9 cellular contexts compared by ENCODE assay signal in the genomic region with DNA sequence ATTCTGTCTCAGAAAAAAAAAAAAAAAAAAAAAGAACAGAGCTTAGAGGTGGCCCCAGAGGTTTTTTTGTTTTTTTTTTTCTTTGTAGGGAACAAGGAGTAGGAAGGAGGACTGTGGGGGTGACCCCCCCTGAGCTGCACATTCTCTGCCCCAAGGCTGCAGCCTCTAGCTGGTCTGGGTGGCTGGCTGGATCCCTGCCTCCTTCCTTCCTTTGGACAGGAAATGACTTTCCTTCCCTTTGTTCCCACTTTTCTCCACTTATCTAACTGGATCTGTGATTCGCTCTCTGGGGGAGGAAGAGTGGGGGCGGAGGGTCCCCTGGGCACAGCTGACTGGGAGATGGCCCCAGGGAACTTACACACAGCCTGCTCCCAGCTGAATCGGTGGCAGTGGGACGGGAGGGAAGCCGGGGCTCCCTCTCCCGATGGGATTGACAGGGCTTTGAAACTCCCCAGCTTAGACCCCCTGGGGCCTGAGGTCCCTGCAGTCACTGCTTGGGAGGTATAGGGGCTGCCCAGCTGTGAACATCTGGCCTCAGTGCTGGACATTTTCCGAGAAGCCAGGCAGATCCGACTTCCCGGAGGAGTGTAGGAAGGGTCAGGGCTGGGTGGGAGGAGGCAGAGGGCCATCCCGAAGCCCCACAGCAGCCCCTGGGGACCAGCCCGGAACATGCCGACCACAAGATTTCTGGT. TPM values are rescaled to one million over a fixed set of nuclear protein-coding genes. Genes with fewer than 3 reads are reported as not detected.
DNase-seq lines count a peak whose midpoint lies in the region; TF ChIP-seq lines count a peak whose summit lies in the region.
"Had no signal": no experiment of that assay in that cellular context is flagged by ENCODE, and none has a peak within 500 bp of the region (broad histone marks: within the 10 kb centered on the region; RNA-seq: fewer than 3 reads in every experiment).

No MANE protein-coding gene starts in this region.

- POLR2A ChIA-PET in HEK293T (lab: Yijun Ruan, JAX), result interaction anchor here (1.5 kb wide), 1 partner anchor 13 kb away, joined by 4 read pairs; no protein-coding TSS in a partner anchor

- no peaks in the 10 kb centered on the region for H3K9me3 ChIP-seq in suprapubic skin

- CTCF ChIA-PET in HEK293T (lab: Yijun Ruan, JAX), result no interaction called here

- peak; percentile 56 for DNase-seq in HS-5 (ENCODE audit: low read depth)
- DNase-seq in choroid plexus epithelial cell (ENCODE audit: low read depth), result peak; percentile 80
- peak; percentile 75 for DNase-seq in kidney tubule cell (ENCODE audit: low spot score)
- DNase-seq in suprapubic skin (ENCODE audit: low spot score in 2 of 2), result no peak
- no peak for DNase-seq in medulla oblongata (ENCODE audit: extremely low spot score)
- no peak for DNase-seq in NCI-H1105 (lab: John Stamatoyannopoulos, UW)
- no peak for DNase-seq in activated CD8-positive, alpha-beta memory T cell treated with anti-CD3 and anti-CD28 coated beads, Interleukin-2, amount 50 U/mL, for 48 hours
- DNase-seq in HEK293T (ENCODE audit: extremely low spot score), result no peak
- DNase-seq: NCI-H1048 had no signal

- H3K4me1 ChIP-seq in suprapubic skin, result peaks cover 69% of the 10 kb centered on the region

- H3K27ac ChIP-seq in suprapubic skin, result peak overlapping the region; percentile 60

- no peak for TF ChIP-seq POLR2A in suprapubic skin (IDR thresholded peaks at IDR 0.05)

- H3K27me3 ChIP-seq in suprapubic skin, result peaks cover 7% of the 10 kb centered on the region

- TF ChIP-seq EP300 in suprapubic skin (IDR thresholded peaks at IDR 0.05), result no peak

- TF ChIP-seq CTCF in choroid plexus epithelial cell (conservative IDR thresholded peaks at IDR 0.05; ENCODE audit: low read depth, low read length) (no peak), suprapubic skin (IDR thresholded peaks at IDR 0.05) (no peak)

- peaks cover 8% of the 10 kb centered on the region for H3K36me3 ChIP-seq in suprapubic skin

- 64% methylated on average over 9 of the region's 12 CpGs for WGBS in suprapubic skin

- H3K4me3 ChIP-seq in choroid plexus epithelial cell (ENCODE audit: low read depth, low read length), result peak overlapping the region; percentile 78
- H3K4me3 ChIP-seq in suprapubic skin, result peak overlapping the region; percentile 62

TF ChIP-seq in HEK293T, 16 proteins besides CTCF, POLR2A, EP300 and RAD21:
- TF ChIP-seq HDGF (IDR thresholded peaks at IDR 0.05; ENCODE audit: borderline replicate concordance) (no peak), SUZ12 (IDR thresholded peaks at IDR 0.05) (no peak), CTBP1 (IDR thresholded peaks at IDR 0.05; ENCODE audit: borderline replicate concordance) (no peak), FOXM1 (IDR thresholded peaks at IDR 0.05; ENCODE audit: borderline replicate concordance) (no peak), LEF1 (IDR thresholded peaks at IDR 0.05; ENCODE audit: borderline replicate concordance) (no peak), BHLHE40 (IDR thresholded peaks at IDR 0.05; ENCODE audit: borderline replicate concordance) (no peak), TARDBP (IDR thresholded peaks at IDR 0.05) (no peak)
- TF ChIP-seq, protein P1, sequence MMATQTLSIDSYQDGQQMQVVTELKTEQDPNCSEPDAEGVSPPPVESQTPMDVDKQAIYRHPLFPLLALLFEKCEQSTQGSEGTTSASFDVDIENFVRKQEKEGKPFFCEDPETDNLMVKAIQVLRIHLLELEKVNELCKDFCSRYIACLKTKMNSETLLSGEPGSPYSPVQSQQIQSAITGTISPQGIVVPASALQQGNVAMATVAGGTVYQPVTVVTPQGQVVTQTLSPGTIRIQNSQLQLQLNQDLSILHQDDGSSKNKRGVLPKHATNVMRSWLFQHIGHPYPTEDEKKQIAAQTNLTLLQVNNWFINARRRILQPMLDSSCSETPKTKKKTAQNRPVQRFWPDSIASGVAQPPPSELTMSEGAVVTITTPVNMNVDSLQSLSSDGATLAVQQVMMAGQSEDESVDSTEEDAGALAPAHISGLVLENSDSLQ (IDR thresholded peaks at IDR 0.05), result no peak

RNA-seq across cellular contexts. Expression of gene FBLIM1, which starts 2.1 kb away (rescaled TPM):
- 10 to 100 TPM; 24.7 to 43.0 (median 27.4) TPM for total RNA-seq in suprapubic skin

RNA-seq across cellular contexts. Expression of gene TMEM82, which starts 18.4 kb away (rescaled TPM):
- total RNA-seq in suprapubic skin, result not detected

RNA-seq across cellular contexts. Expression of gene SLC25A34, which starts 24.6 kb away (rescaled TPM):
- total RNA-seq in suprapubic skin, result 1 to 10 TPM; 1.3 to 4.3 (median 2.4) TPM

RNA-seq across cellular contexts. Expression of gene UQCRHL, which starts 46.8 kb away (rescaled TPM):
- 1 to 10 TPM in 2 of 4 donors, under 1 TPM in 2; 0.68 to 3.2 (median 1.3) TPM for total RNA-seq in suprapubic skin

Comparison
In these comparisons a context has a peak if more than half of its experiments do, and no peak if none do; other contexts are left out.
1. DNase-seq: peak in HS-5 (single experiment), choroid plexus epithelial cell (single experiment) and kidney tubule cell (single experiment); none in suprapubic skin (0 of 2), medulla oblongata (single experiment), NCI-H1105 (single experiment), activated CD8-positive, alpha-beta memory T cell treated with anti-CD3 and anti-CD28 coated beads, Interleukin-2, amount 50 U/mL, for 48 hours (single experiment) and HEK293T (single experiment).